ENCODE assay signal across 1 cellular context in genomic region chr2:64217198-64217869, GRCh38.
TF ChIP-seq lines count a peak whose summit lies in the region.

No MANE protein-coding gene starts in this region.

TF ChIP-seq in H1, 55 proteins besides CTCF, POLR2A, EP300 and RAD21:
- TF ChIP-seq RNF2 (IDR thresholded peaks at IDR 0.05; ENCODE audit: borderline replicate concordance, low read depth, low read length, missing control alignments, poor library complexity, severe bottlenecking) = no peak
- TF ChIP-seq GTF2F1 (IDR thresholded peaks at IDR 0.05; ENCODE audit: borderline replicate concordance, low read depth, low read length) = no peak
- no peak for TF ChIP-seq BRCA1 (IDR thresholded peaks at IDR 0.05; ENCODE audit: low read depth, low read length)
- no peak for TF ChIP-seq MAX (IDR thresholded peaks at IDR 0.05)
- no peak for TF ChIP-seq NRF1 (IDR thresholded peaks at IDR 0.05; ENCODE audit: low read depth, low read length)
- TF ChIP-seq USF2 (IDR thresholded peaks at IDR 0.05; ENCODE audit: low read length) = no peak
- TF ChIP-seq SIRT6 (IDR thresholded peaks at IDR 0.05; ENCODE audit: low read length) = no peak
- no peak for TF ChIP-seq KDM1A (IDR thresholded peaks at IDR 0.05; ENCODE audit: borderline replicate concordance, low read length)
- TF ChIP-seq BCL11A (IDR thresholded peaks at IDR 0.05; ENCODE audit: low read depth in 2 of 2, low read length in 2 of 2) = no peak
- no peak for TF ChIP-seq CHD2 (IDR thresholded peaks at IDR 0.05; ENCODE audit: low read length)
- no peak for TF ChIP-seq SP2 (IDR thresholded peaks at IDR 0.05; ENCODE audit: low read length)
- TF ChIP-seq RBBP5 (IDR thresholded peaks at IDR 0.05; ENCODE audit: borderline replicate concordance, low read depth, low read length) = no peak
- no peak for TF ChIP-seq JUND (IDR thresholded peaks at IDR 0.05; ENCODE audit: low read length)
- no peak for TF ChIP-seq TEAD4 (IDR thresholded peaks at IDR 0.05; ENCODE audit: low read depth, low read length)
